8 cellular contexts compared by ENCODE assay signal in the genomic region with DNA sequence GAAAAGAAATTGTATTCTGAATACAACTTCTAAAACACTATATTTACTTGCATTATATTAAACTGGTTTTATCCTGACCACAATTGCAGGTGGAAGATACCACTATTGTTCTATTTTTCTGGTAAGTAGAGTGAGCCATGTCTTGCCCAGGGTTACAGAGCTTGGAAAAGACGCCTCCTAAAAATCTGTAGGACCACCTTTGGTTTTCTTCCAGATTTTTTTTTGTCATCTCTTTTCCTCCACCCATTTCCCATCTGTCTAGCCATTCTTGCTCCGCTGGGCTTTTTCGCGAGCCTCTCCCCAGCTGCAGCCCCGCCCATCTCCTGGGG. TPM values are rescaled to one million over a fixed set of nuclear protein-coding genes. Genes with fewer than 3 reads are reported as not detected.
DNase-seq lines count a peak whose midpoint lies in the region; ATAC-seq and TF ChIP-seq lines count a peak whose summit lies in the region.

No MANE protein-coding gene starts in this region.

- DNase-seq in AG09319 (ENCODE audit: extremely low read depth, low read depth) (peak; percentile 61), H9 (no peak), naive B cell (no peak), NCI-H146 (lab: John Stamatoyannopoulos, UW) (no peak), head of caudate nucleus (no peak), NCI-H748 treated with DMSO at 0.1 percent for 48 hours (lab: John Stamatoyannopoulos, UW) (no peak)
- no peak for DNase-seq in activated naive CD8-positive, alpha-beta T cell treated with anti-CD3 and anti-CD28 coated beads for 36 hours

- H2BK12ac ChIP-seq in H9 (ENCODE audit: insufficient read length, low read depth, low read length): no peak overlapping the region

- ATAC-seq in naive B cell (ENCODE audit: low read depth in 2 of 2): no peak
- no peak for ATAC-seq in activated CD4-positive, CD25-positive, alpha-beta regulatory T cell treated with anti-CD3 and anti-CD28 coated beads, Interleukin-2, amount 50 U/mL, for 24 hours

- no peak overlapping the region for H4K5ac ChIP-seq in H9 (ENCODE audit: insufficient read length, low read depth, low read length)

- intact Hi-C loops in head of caudate nucleus (cut with DNase I): no loop called here

- no peak overlapping the region for H4K91ac ChIP-seq in H9 (ENCODE audit: insufficient read length, low read depth, low read length)

- no peak overlapping the region for H3K9ac ChIP-seq in H9 (ENCODE audit: extremely low read depth, insufficient read length, low read length)

- no peak overlapping the region for H3K14ac ChIP-seq in H9 (ENCODE audit: insufficient read depth, low read length)

- H3K79me1 ChIP-seq in H9 (ENCODE audit: insufficient read depth, low read depth, low read length, poor library complexity, severe bottlenecking): no peaks in the 10 kb centered on the region

- no peak overlapping the region for H2AFZ ChIP-seq in H9 (ENCODE audit: low read length)

- no peaks in the 10 kb centered on the region for H3K27me3 ChIP-seq in H9 (ENCODE audit: insufficient read depth, low read length)

- peaks cover 2% of the 10 kb centered on the region for H3K23me2 ChIP-seq in H9 (ENCODE audit: insufficient read length, low read depth, low read length, poor library complexity, severe bottlenecking)

- no peak overlapping the region for H2BK120ac ChIP-seq in H9 (ENCODE audit: low read depth, low read length, poor library complexity, severe bottlenecking)

- H3K4ac ChIP-seq in H9 (ENCODE audit: low read depth, low read length): no peak overlapping the region

- no peaks in the 10 kb centered on the region for H3K9me3 ChIP-seq in H9 (ENCODE audit: control insufficient read depth, low read depth, low read length)

- H4K8ac ChIP-seq in H9 (replicated peaks; ENCODE audit: insufficient read length, low read depth, low read length): no peak overlapping the region

- H3K4me2 ChIP-seq in H9 (ENCODE audit: insufficient read depth, insufficient read length, low read length): no peak overlapping the region

- H2BK20ac ChIP-seq in H9 (ENCODE audit: low read depth, low read length, poor library complexity, severe bottlenecking): no peak overlapping the region

- no peak overlapping the region for H2BK15ac ChIP-seq in H9 (ENCODE audit: low read depth, low read length)

- H3K79me2 ChIP-seq in H9 (ENCODE audit: insufficient read depth, low read length): peaks cover 4% of the 10 kb centered on the region; the same call in 1 of the 2 replicates

- H3K4me3 Mint-ChIP-seq in H9 (peak overlapping the region; percentile 85 to 94), naive B cell (peak overlapping the region in 7 of 8 donors; percentile 84 to 95 (median 91))
- H3K4me3 Mint-ChIP-seq in activated naive CD8-positive, alpha-beta T cell treated with anti-CD3 and anti-CD28 coated beads for 36 hours: peak overlapping the region; percentile 90

- H3K4me1 ChIP-seq in H9 (ENCODE audit: insufficient read depth, low read length): no peaks in the 10 kb centered on the region

- H3K23ac ChIP-seq in H9 (ENCODE audit: insufficient read length, low read depth, low read length): no peak overlapping the region

- H3K9me3 Mint-ChIP-seq in H9 (no peaks in the 10 kb centered on the region), naive B cell (no peaks in the 10 kb centered on the region)
- H3K9me3 Mint-ChIP-seq in activated naive CD8-positive, alpha-beta T cell treated with anti-CD3 and anti-CD28 coated beads for 36 hours: no peaks in the 10 kb centered on the region

- no peak overlapping the region for H3K18ac ChIP-seq in H9 (ENCODE audit: insufficient read length, low read depth, low read length)

- H3K56ac ChIP-seq in H9 (ENCODE audit: insufficient read length, low read depth, low read length): no peak overlapping the region

- no peak overlapping the region for H3T11ph ChIP-seq in H9 (ENCODE audit: low read length)

- no CpG with 5 or more reads among the region's 5 CpGs for WGBS in H9 (ENCODE audit: extremely low coverage, insufficient read length, low lambda C conversion rate)

- no peaks in the 10 kb centered on the region for H4K20me1 ChIP-seq in H9 (ENCODE audit: control insufficient read depth, insufficient read depth, insufficient read length)

- no peak overlapping the region for H2BK5ac ChIP-seq in H9 (ENCODE audit: insufficient read length, low read length)

- H3K27ac ChIP-seq in H9 (ENCODE audit: insufficient read length, low read depth, low read length): no peak overlapping the region

- H2AK5ac ChIP-seq in H9 (ENCODE audit: insufficient read length, low read length): no peak overlapping the region

- peaks cover 7 to 10% of the 10 kb centered on the region in 2 experiments for H3K4me1 Mint-ChIP-seq in H9
- H3K4me1 Mint-ChIP-seq in activated naive CD8-positive, alpha-beta T cell treated with anti-CD3 and anti-CD28 coated beads for 36 hours: peaks cover 5% of the 10 kb centered on the region
- H3K4me1 Mint-ChIP-seq in naive B cell: peaks cover 6 to 14% (median 11%) of the 10 kb centered on the region in 3 donors

- H3K27me3 Mint-ChIP-seq in H9 (ENCODE audit: low read depth): peaks cover 2% of the 10 kb centered on the region; the same call in 1 of the 2 replicates
- no peaks in the 10 kb centered on the region for H3K27me3 Mint-ChIP-seq in activated naive CD8-positive, alpha-beta T cell treated with anti-CD3 and anti-CD28 coated beads for 36 hours
- peaks cover 0 to 8% (median 7%) of the 10 kb centered on the region in 3 donors for H3K27me3 Mint-ChIP-seq in naive B cell

- H3K36me3 Mint-ChIP-seq in H9 (ENCODE audit: insufficient read depth in 1 of 3, low read depth in 3 of 3) (no peaks in the 10 kb centered on the region), naive B cell (no peaks in the 10 kb centered on the region)
- peaks cover 4% of the 10 kb centered on the region for H3K36me3 Mint-ChIP-seq in activated naive CD8-positive, alpha-beta T cell treated with anti-CD3 and anti-CD28 coated beads for 36 hours

- no peak for TF ChIP-seq CTCF in AG09319 (IDR thresholded peaks at IDR 0.05; ENCODE audit: low read depth, low read length)
- TF ChIP-seq CTCF in H9 (conservative IDR thresholded peaks at IDR 0.05): no peak

- no peak overlapping the region for H3K27ac Mint-ChIP-seq in H9
- H3K27ac Mint-ChIP-seq in activated naive CD8-positive, alpha-beta T cell treated with anti-CD3 and anti-CD28 coated beads for 36 hours: no peak overlapping the region
- peak overlapping the region; percentile 58 to 93 (median 80) for H3K27ac Mint-ChIP-seq in naive B cell

RNA-seq across cellular contexts. Expression of gene MTMR3, which starts 0.3 kb away (rescaled TPM):
- 18.9 and 19.8 TPM in 2 replicates for total RNA-seq in H9 (2021)
- 10 to 100 TPM; 16.3 to 16.9 TPM for total RNA-seq in activated naive CD8-positive, alpha-beta T cell treated with anti-CD3 and anti-CD28 coated beads for 36 hours
- polyA plus RNA-seq in naive B cell (ENCODE audit: low read depth in 6 of 6): 10 to 100 TPM in 5 of 6 donors, 1 to 10 TPM in 1; 7.4 to 25.4 (median 15.5) TPM

RNA-seq across cellular contexts. Expression of gene ASCC2, which starts 44.6 kb away (rescaled TPM):
- 46.5 and 48.2 TPM in 2 replicates for total RNA-seq in H9 (2021)
- total RNA-seq in activated naive CD8-positive, alpha-beta T cell treated with anti-CD3 and anti-CD28 coated beads for 36 hours: 10 to 100 TPM; 70.9 to 73.5 TPM
- 10 to 100 TPM; 35.1 to 70.0 (median 42.1) TPM for polyA plus RNA-seq in naive B cell (ENCODE audit: low read depth in 6 of 6)

Comparison
In these comparisons a context has a peak if more than half of its experiments do, and no peak if none do; other contexts are left out.
1. H3K27ac Mint-ChIP-seq: peak in naive B cell (6 of 6); none in H9 (0 of 3) and activated naive CD8-positive, alpha-beta T cell treated with anti-CD3 and anti-CD28 coated beads for 36 hours (single experiment).
2. Peak in every context shown above with its lines, with median percentiles within 50 percentile points of each other: H3K4me3 Mint-ChIP-seq.